8 cellular contexts compared by ENCODE assay signal in the genomic region with DNA sequence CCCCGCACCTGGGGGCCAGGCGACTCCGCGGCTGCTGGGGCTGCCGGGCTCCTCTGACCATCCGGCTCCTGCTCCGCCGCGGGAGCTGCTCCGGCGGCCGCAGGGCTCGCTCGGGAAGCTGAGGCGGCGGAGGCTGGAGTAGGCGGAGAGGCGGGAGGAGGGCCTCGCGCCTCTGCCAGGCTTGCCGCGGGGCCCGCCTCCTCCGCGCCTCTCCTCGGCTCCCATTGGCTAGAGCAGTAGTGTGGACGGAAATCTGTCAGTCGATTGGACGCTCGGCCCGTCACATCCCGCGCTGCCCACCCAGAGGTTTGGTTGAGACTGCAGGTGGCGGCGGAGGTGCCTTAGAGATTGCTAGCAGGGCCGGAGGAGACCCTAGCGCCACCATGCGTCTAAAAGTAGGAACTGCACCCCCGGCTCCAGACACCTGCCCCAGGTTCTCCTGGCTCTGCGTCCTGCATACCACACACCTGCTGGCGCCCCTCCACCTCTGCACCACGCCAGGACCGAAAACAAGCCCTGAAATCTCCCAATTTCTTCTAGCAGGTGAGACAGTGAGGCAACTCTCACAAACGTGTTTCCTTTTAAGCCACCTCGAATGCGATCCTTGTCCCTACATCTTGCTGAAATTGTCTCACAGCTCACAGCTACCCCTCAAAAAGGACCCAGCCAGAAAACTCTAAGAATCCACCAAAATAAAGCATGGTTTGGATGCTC. TPM values are rescaled to one million over a fixed set of nuclear protein-coding genes. Genes with fewer than 3 reads are reported as not detected.
DNase-seq lines count a peak whose midpoint lies in the region; ATAC-seq and TF ChIP-seq lines count a peak whose summit lies in the region.

SCAI (minus strand) TSS at position 152 of the 714 bp plus-strand sequence; CDS start at position 61, 91 bp downstream.

- H3K36me3 ChIP-seq in SK-N-MC (ENCODE audit: insufficient read depth, low read length) = peaks cover 3% of the 10 kb centered on the region; the same call in 1 of the 2 replicates
- no peaks in the 10 kb centered on the region for H3K36me3 ChIP-seq in thyroid gland

- DNase-seq in GM10248 (ENCODE audit: extremely low spot score) (peak; percentile 98), NB4 (ENCODE audit: low read depth) (peak; percentile 99), SK-N-MC (ENCODE audit: low read depth, low spot score) (peak; percentile 90), glutamatergic neuron (peak; percentile 96), osteocyte (ENCODE audit: extremely low spot score, unreplicated experiment) (peak; percentile 100), thyroid gland (peak; percentile 100)
- DNase-seq in activated naive CD4-positive, alpha-beta T cell treated with anti-CD3 and anti-CD28 coated beads, Interleukin-2, amount 50 U/mL, for 16 hours = peak; percentile 99

- H3K27ac ChIP-seq in SK-N-MC (no peak within 1 kb of the TSS), thyroid gland (peak within 1 kb of the TSS in 2 of 3 donors; percentile 71 to 74)

- H3K36me3 Mint-ChIP-seq in glutamatergic neuron (ENCODE audit: unreplicated experiment) (no peaks in the 10 kb centered on the region), osteocyte (ENCODE audit: unreplicated experiment) (peaks cover 7% of the 10 kb centered on the region)

- H3K4me1 Mint-ChIP-seq in glutamatergic neuron (ENCODE audit: low read depth, unreplicated experiment) = no peaks in the 10 kb centered on the region
- peaks cover 14% of the 10 kb centered on the region for H3K4me1 Mint-ChIP-seq in osteocyte (ENCODE audit: unreplicated experiment)

- POLR2A ChIA-PET in GM10248 (lab: Yijun Ruan, JAX) = interaction anchor here (0.6 to 0.7 kb wide), 3 partner anchors 84 to 291 kb away, joined by 3 to 5 read pairs (median 4); partner anchors contain the start of gene HSPA5

- intact Hi-C loops in thyroid gland (cut with DNase I) = loop anchor here (5.0 to 10.0 kb wide), 2 partner anchors 201 to 269 kb away; partner anchors contain the start of gene GOLGA1

- H3K9me3 ChIP-seq in SK-N-MC (ENCODE audit: low read depth, low read length) (no peaks in the 10 kb centered on the region), thyroid gland (no peaks in the 10 kb centered on the region)

- no peaks in the 10 kb centered on the region for H3K27me3 ChIP-seq in thyroid gland

- H3K27ac Mint-ChIP-seq in glutamatergic neuron (ENCODE audit: unreplicated experiment) (peak within 1 kb of the TSS; percentile 79), osteocyte (ENCODE audit: unreplicated experiment) (peak within 1 kb of the TSS; percentile 62)

- WGBS in thyroid gland, 2 donors = 1 to 3% methylated on average over 10 to 19 of the region's 46 CpGs

- peak; percentile 99 for ATAC-seq in HG02571 (IDR thresholded peaks at IDR 0.05; ENCODE audit: unreplicated experiment)

- H3K4me1 ChIP-seq in thyroid gland = peaks cover 0 to 5% of the 10 kb centered on the region in 2 donors

- CTCF ChIA-PET in GM10248 (lab: Yijun Ruan, JAX) = interaction anchor here (0.6 to 3.8 kb wide), 23 partner anchors 8 to 372 kb away, joined by 3 to 19 read pairs (median 4); partner anchors contain the start of genes NR6A1 and WDR38

- peak; percentile 48 for TF ChIP-seq POLR2A in NB4 (IDR thresholded peaks at IDR 0.05; ENCODE audit: extremely low read depth, insufficient read length)
- TF ChIP-seq POLR2A in thyroid gland (IDR thresholded peaks at IDR 0.05) = peak in 1 of 2 donors; percentile 81

- no peaks in the 10 kb centered on the region for H3K9me3 Mint-ChIP-seq in glutamatergic neuron (ENCODE audit: unreplicated experiment)
- no peaks in the 10 kb centered on the region for H3K9me3 Mint-ChIP-seq in osteocyte (ENCODE audit: unreplicated experiment)

- H3K4me3 ChIP-seq in NB4 (ENCODE audit: low read depth, low read length) (peak within 1 kb of the TSS; percentile 71), SK-N-MC (peak within 1 kb of the TSS; percentile 77), thyroid gland (replicated peaks in 1 of 3) (peak within 1 kb of the TSS; percentile 12 to 93 (median 58))

- peak within 1 kb of the TSS; percentile 74 for H3K9ac ChIP-seq in SK-N-MC (ENCODE audit: insufficient read length)

- H3K4me3 Mint-ChIP-seq in glutamatergic neuron (ENCODE audit: unreplicated experiment) = peak within 1 kb of the TSS; percentile 99
- peak within 1 kb of the TSS; percentile 93 for H3K4me3 Mint-ChIP-seq in osteocyte (ENCODE audit: unreplicated experiment)

- TF ChIP-seq CTCF in GM10248 (IDR thresholded peaks at IDR 0.05; ENCODE audit: control extremely low read depth, extremely low read depth, low read depth, missing control alignments) (peak; percentile 85), NB4 (IDR thresholded peaks at IDR 0.05; ENCODE audit: low read depth, low read length) (peak; percentile 85), glutamatergic neuron (IDR thresholded peaks at IDR 0.05; ENCODE audit: partially characterized antibody, unreplicated experiment) (peak; percentile 97), osteocyte (IDR thresholded peaks at IDR 0.05) (peak; percentile 96), thyroid gland (IDR thresholded peaks at IDR 0.05) (peak; percentile 98 to 100 (median 99))

- H3K27me3 Mint-ChIP-seq in glutamatergic neuron (ENCODE audit: unreplicated experiment) = no peaks in the 10 kb centered on the region
- H3K27me3 Mint-ChIP-seq in osteocyte (ENCODE audit: unreplicated experiment) = no peaks in the 10 kb centered on the region

RNA-seq across cellular contexts. Expression of gene SCAI, which starts in this region (rescaled TPM):
- total RNA-seq in glutamatergic neuron (ENCODE audit: unreplicated experiment) (13.7 TPM), osteocyte (7.8 and 8.6 TPM in 2 replicates), thyroid gland (10 to 100 TPM; 10.4 to 13.4 (median 12.5) TPM)
